In genomic region chr14:64444140-64444539, GRCh38 we compare ENCODE assay signal across 12 cellular contexts. TPM values are rescaled to one million over a fixed set of nuclear protein-coding genes. Genes with fewer than 3 reads are reported as not detected.
A peak's percentile ranks its signal among the peaks of the same experiment; 100 is the strongest.
DNase-seq lines count a peak whose midpoint lies in the region; ATAC-seq and TF ChIP-seq lines count a peak whose summit lies in the region.
"Had no signal": no experiment of that assay in that cellular context is flagged by ENCODE, and none has a peak within 500 bp of the region (broad histone marks: within the 10 kb centered on the region; RNA-seq: fewer than 3 reads in every experiment).

No MANE protein-coding gene starts in this region.

- no peak overlapping the region for H2BK5ac ChIP-seq in mesenchymal stem cell (ENCODE audit: low read depth, low read length, poor library complexity, severe bottlenecking)

- H3K4me1 Mint-ChIP-seq in activated CD4-positive, alpha-beta memory T cell treated with anti-CD3 and anti-CD28 coated beads, Interleukin-2, amount 10 ng/mL, durations not matched to agents 7 days and 5 days, result peaks cover 34% of the 10 kb centered on the region
- H3K4me1 Mint-ChIP-seq in type B pancreatic cell (ENCODE audit: unreplicated experiment), result peaks cover 14% of the 10 kb centered on the region

- BruUV-seq in A673 (replicated peaks; lab: Mats Ljungman, UMichigan), result no TSS peak

- no peak overlapping the region for H3K14ac ChIP-seq in mesenchymal stem cell (ENCODE audit: low read length in 2 of 2)

- no peak overlapping the region for H3K4ac ChIP-seq in mesenchymal stem cell (ENCODE audit: low read depth in 1 of 2, low read length in 2 of 2)

- no peaks in the 10 kb centered on the region for H3K9me3 ChIP-seq in A673 (ENCODE audit: low read depth, low read length, poor library complexity, severe bottlenecking)
- H3K9me3 ChIP-seq in mesenchymal stem cell (ENCODE audit: control insufficient read depth, low read length), result no peaks in the 10 kb centered on the region

- no peak overlapping the region for H3K23ac ChIP-seq in mesenchymal stem cell (ENCODE audit: low read length in 2 of 2)

- H3K27me3 Mint-ChIP-seq in activated CD4-positive, alpha-beta memory T cell treated with anti-CD3 and anti-CD28 coated beads, Interleukin-2, amount 10 ng/mL, durations not matched to agents 7 days and 5 days, result no peaks in the 10 kb centered on the region
- no peaks in the 10 kb centered on the region for H3K27me3 Mint-ChIP-seq in type B pancreatic cell

- no peak for TF ChIP-seq CTCF in A673 (conservative IDR thresholded peaks at IDR 0.05; ENCODE audit: low read depth, low read length)
- TF ChIP-seq CTCF in type B pancreatic cell (conservative IDR thresholded peaks at IDR 0.05), result no peak

- WGBS in mesenchymal stem cell, result 98% methylated on average over 11 of the region's 11 CpGs

- H4K8ac ChIP-seq in mesenchymal stem cell (ENCODE audit: low read length), result no peak overlapping the region

- H2AK5ac ChIP-seq in mesenchymal stem cell (ENCODE audit: low read length, severe bottlenecking), result peak overlapping the region; percentile 58

- H3K18ac ChIP-seq in mesenchymal stem cell (ENCODE audit: low read depth in 1 of 2, low read length in 2 of 2), result no peak overlapping the region

- DNase-seq in A673 (ENCODE audit: low spot score) (no peak), Kasumi-1 (lab: John Stamatoyannopoulos, UW) (peak; percentile 54 to 66), mesenchymal stem cell (no peak), islet precursor cell (no peak), type B pancreatic cell (ENCODE audit: extremely low spot score, unreplicated experiment) (no peak)
- no peak for DNase-seq in activated CD4-positive, alpha-beta memory T cell treated with anti-CD3 and anti-CD28 coated beads, Interleukin-2, amount 10 ng/mL, durations not matched to agents 7 days and 5 days
- no peak for DNase-seq in stimulated activated CD4-positive, alpha-beta T cell treated with anti-CD3 and anti-CD28 coated beads, Interleukin-2, amount 100 ng/mL, for 24 hours
- DNase-seq: dorsolateral prefrontal cortex, NCI-H1694, NCI-H526 had no signal

- H3K27ac ChIP-seq in A673 (ENCODE audit: low read depth, low read length, poor library complexity, severe bottlenecking) (peak overlapping the region; percentile 79), mesenchymal stem cell (ENCODE audit: low read length, poor library complexity, severe bottlenecking) (no peak overlapping the region)

- intact Hi-C loops in A673 (cut with micrococcal nuclease; ENCODE audit: unreplicated experiment), result no loop called here

- H3K9me3 Mint-ChIP-seq in activated CD4-positive, alpha-beta memory T cell treated with anti-CD3 and anti-CD28 coated beads, Interleukin-2, amount 10 ng/mL, durations not matched to agents 7 days and 5 days, result no peaks in the 10 kb centered on the region
- no peaks in the 10 kb centered on the region for H3K9me3 Mint-ChIP-seq in type B pancreatic cell

- CTCF ChIA-PET in A673 (lab: Charles Lee), result no interaction called here
- CTCF ChIA-PET in activated CD4-positive, alpha-beta memory T cell treated with anti-CD3 and anti-CD28 coated beads, Interleukin-2, amount 10 ng/mL, durations not matched to agents 7 days and 5 days (lab: Charles Lee), result interaction anchor here (1.8 to 3.1 kb wide), 2 partner anchors 14 kb away, joined by 7 to 16 read pairs; no protein-coding TSS in a partner anchor

- H3K27ac Mint-ChIP-seq in activated CD4-positive, alpha-beta memory T cell treated with anti-CD3 and anti-CD28 coated beads, Interleukin-2, amount 10 ng/mL, durations not matched to agents 7 days and 5 days, result peak overlapping the region; percentile 74
- no peak overlapping the region for H3K27ac Mint-ChIP-seq in type B pancreatic cell

- no peak overlapping the region for H3K4me2 ChIP-seq in mesenchymal stem cell (ENCODE audit: low read length, poor library complexity, severe bottlenecking)

- no peak overlapping the region for H2BK120ac ChIP-seq in mesenchymal stem cell (ENCODE audit: low read depth, low read length)

- H2BK15ac ChIP-seq in mesenchymal stem cell (ENCODE audit: low read depth, poor library complexity, severe bottlenecking), result no peak overlapping the region

- H3K4me1 ChIP-seq in A673 (ENCODE audit: insufficient read depth, low read length, poor library complexity, severe bottlenecking), result peaks cover 14% of the 10 kb centered on the region
- peaks cover 11% of the 10 kb centered on the region for H3K4me1 ChIP-seq in mesenchymal stem cell (ENCODE audit: control insufficient read depth, insufficient read depth, low read depth, low read length)

- no peak overlapping the region for H2AFZ ChIP-seq in mesenchymal stem cell (ENCODE audit: low read depth, low read length)

- H3K79me1 ChIP-seq in mesenchymal stem cell (replicated peaks; ENCODE audit: low read length, poor library complexity, severe bottlenecking), result peaks cover 6% of the 10 kb centered on the region

- peaks cover 62% of the 10 kb centered on the region for H3K36me3 Mint-ChIP-seq in activated CD4-positive, alpha-beta memory T cell treated with anti-CD3 and anti-CD28 coated beads, Interleukin-2, amount 10 ng/mL, durations not matched to agents 7 days and 5 days (ENCODE audit: low read depth)
- H3K36me3 Mint-ChIP-seq in type B pancreatic cell, result peaks cover 30% of the 10 kb centered on the region

- POLR2A ChIA-PET in A673 (lab: Charles Lee; ENCODE audit: low non-redundant PET), result interaction anchor here (0.6 kb wide), 1 partner anchor 203 kb away, joined by 3 read pairs; no protein-coding TSS in a partner anchor
- POLR2A ChIA-PET in activated CD4-positive, alpha-beta memory T cell treated with anti-CD3 and anti-CD28 coated beads, Interleukin-2, amount 10 ng/mL, durations not matched to agents 7 days and 5 days (lab: Charles Lee), result interaction anchor here (0.7 to 2.2 kb wide), 4 partner anchors 9 to 60 kb away, joined by 3 to 8 read pairs (median 4); partner anchors contain the start of genes MTHFD1 and ZBTB1

- H3K4me3 Mint-ChIP-seq in activated CD4-positive, alpha-beta memory T cell treated with anti-CD3 and anti-CD28 coated beads, Interleukin-2, amount 10 ng/mL, durations not matched to agents 7 days and 5 days, result no peak overlapping the region
- H3K4me3 Mint-ChIP-seq in type B pancreatic cell, result no peak overlapping the region

- H3K4me3 ChIP-seq in A673 (ENCODE audit: low read depth, low read length, poor library complexity, severe bottlenecking), result no peak overlapping the region
- H3K4me3 ChIP-seq in mesenchymal stem cell (ENCODE audit: insufficient read depth in 1 of 2, low read depth in 1 of 2, low read length in 2 of 2), result no peak overlapping the region
- H3K4me3 ChIP-seq: dorsolateral prefrontal cortex had no signal

- no peak overlapping the region for H4K91ac ChIP-seq in mesenchymal stem cell (ENCODE audit: low read length)

- no peak for ATAC-seq in HG02798 (IDR thresholded peaks at IDR 0.05; ENCODE audit: poor library complexity, unreplicated experiment)
- ATAC-seq: Right ventricle myocardium inferior had no signal

- H3K36me3 ChIP-seq in A673 (ENCODE audit: insufficient read depth, low read length, poor library complexity, severe bottlenecking), result peaks cover 68% of the 10 kb centered on the region
- H3K36me3 ChIP-seq in mesenchymal stem cell (ENCODE audit: control insufficient read depth in 1 of 2, insufficient read depth in 2 of 2, low read depth in 1 of 2, low read length in 2 of 2), result peaks cover 18 to 71% of the 10 kb centered on the region in 2 experiments

- H3K9ac ChIP-seq in mesenchymal stem cell (ENCODE audit: low read length), result no peak overlapping the region

- H3K27me3 ChIP-seq in A673 (replicated peaks; ENCODE audit: insufficient read depth, low read depth, low read length, poor library complexity) (no peaks in the 10 kb centered on the region), mesenchymal stem cell (ENCODE audit: control insufficient read depth in 1 of 2, insufficient read depth in 1 of 2, low read length in 2 of 2) (no peaks in the 10 kb centered on the region)
- H3K27me3 ChIP-seq: dorsolateral prefrontal cortex had no signal

- peak overlapping the region in 1 of 2 experiments; percentile 8 for H2BK12ac ChIP-seq in mesenchymal stem cell (ENCODE audit: low read length in 2 of 2)

RNA-seq across cellular contexts. Expression of gene AKAP5, which starts 21.2 kb away (rescaled TPM):
- total RNA-seq in A673 (2021), result 2.2 and 2.6 TPM in 2 replicates
- total RNA-seq in activated CD4-positive, alpha-beta memory T cell treated with anti-CD3 and anti-CD28 coated beads, Interleukin-2, amount 10 ng/mL, durations not matched to agents 7 days and 5 days, result under 1 TPM; 0.88 TPM
- polyA plus RNA-seq in mesenchymal stem cell (2013, experiment 1 of 2), result 0.77 TPM
- polyA plus RNA-seq in mesenchymal stem cell (2013, experiment 2 of 2), result 0.88 TPM
- total RNA-seq in type B pancreatic cell (ENCODE audit: low replicate concordance), result 0.52 and 1.4 TPM in 2 replicates

RNA-seq across cellular contexts. Expression of gene MTHFD1, which starts 56.0 kb away (rescaled TPM):
- 286 and 293 TPM in 2 replicates for total RNA-seq in A673 (2021)
- total RNA-seq in activated CD4-positive, alpha-beta memory T cell treated with anti-CD3 and anti-CD28 coated beads, Interleukin-2, amount 10 ng/mL, durations not matched to agents 7 days and 5 days, result 100 to 1,000 TPM; 142 to 147 TPM
- 44.1 TPM for polyA plus RNA-seq in mesenchymal stem cell (2013, experiment 1 of 2)
- 40.3 TPM for polyA plus RNA-seq in mesenchymal stem cell (2013, experiment 2 of 2)
- 55.9 and 108 TPM in 2 replicates for total RNA-seq in type B pancreatic cell (ENCODE audit: low replicate concordance)

RNA-seq across cellular contexts. Expression of gene ZBTB25, which starts 59.5 kb away (rescaled TPM):
- 11.3 and 13.5 TPM in 2 replicates for total RNA-seq in A673 (2021)
- 10 to 100 TPM; 38.8 to 40.5 TPM for total RNA-seq in activated CD4-positive, alpha-beta memory T cell treated with anti-CD3 and anti-CD28 coated beads, Interleukin-2, amount 10 ng/mL, durations not matched to agents 7 days and 5 days
- 5.2 TPM for polyA plus RNA-seq in mesenchymal stem cell (2013, experiment 1 of 2)
- 5.1 TPM for polyA plus RNA-seq in mesenchymal stem cell (2013, experiment 2 of 2)
- 7.6 and 11.3 TPM in 2 replicates for total RNA-seq in type B pancreatic cell (ENCODE audit: low replicate concordance)

Comparison
In these comparisons a context has a peak if more than half of its experiments do, and no peak if none do; other contexts are left out.
1. DNase-seq: peak in Kasumi-1 (2 of 2); none in A673 (single experiment), activated CD4-positive, alpha-beta memory T cell treated with anti-CD3 and anti-CD28 coated beads, Interleukin-2, amount 10 ng/mL, durations not matched to agents 7 days and 5 days (single experiment), mesenchymal stem cell (single experiment), islet precursor cell (single experiment), type B pancreatic cell (single experiment) and stimulated activated CD4-positive, alpha-beta T cell treated with anti-CD3 and anti-CD28 coated beads, Interleukin-2, amount 100 ng/mL, for 24 hours (0 of 2).